Comparison of ENCODE assay signal across 21 cellular contexts in the genomic region with DNA sequence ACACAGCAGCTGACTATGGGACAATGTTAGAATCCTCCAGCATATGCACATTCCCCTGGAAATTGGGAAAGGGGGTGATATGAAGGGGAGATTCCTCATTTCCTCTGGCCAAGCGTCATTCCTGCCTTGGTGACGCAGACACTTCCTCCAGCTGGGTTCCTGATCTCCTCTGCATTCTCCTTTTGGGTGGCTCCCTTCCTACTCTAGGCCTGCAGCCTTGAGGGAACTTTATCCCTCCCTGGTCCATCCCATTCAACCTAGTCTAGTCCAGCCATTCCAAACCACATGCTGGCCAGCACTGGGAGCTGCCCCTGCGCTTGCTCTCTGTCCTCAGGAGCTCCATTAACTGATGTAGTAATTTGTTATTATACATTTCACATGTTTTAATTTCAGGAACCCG.
"Had no signal": no experiment of that assay in that cellular context is flagged by ENCODE, and none has a peak within 500 bp of the region (broad histone marks: within the 10 kb centered on the region; RNA-seq: fewer than 3 reads in every experiment).

No MANE protein-coding gene starts in this region.

- H3K36me3 ChIP-seq: breast epithelium, colonic mucosa, esophagus muscularis mucosa, ovary, prostate gland, tibial artery, uterus had no signal

- H3K9me3 ChIP-seq: breast epithelium, colonic mucosa, esophagus muscularis mucosa, ovary, prostate gland, tibial artery, uterus had no signal

- DNase-seq: activated B cell treated with CpG ODN at 0.5 μM for 24 hours; activated CD4-positive, alpha-beta memory T cell treated with anti-CD3 and anti-CD28 coated beads for 36 hours; activated CD4-positive, alpha-beta T cell treated with anti-CD3 and anti-CD28 coated beads for 4 hours; activated naive CD4-positive, alpha-beta T cell treated with Interleukin-2 at 50 U/mL for 16 hours; activated naive CD8-positive, alpha-beta T cell treated with anti-CD3 and anti-CD28 coated beads for 36 hours; activated T-cell treated with anti-CD3 and anti-CD28 coated beads, Interleukin-2, amount 50 U/mL, for 48 hours; colonic mucosa; immature natural killer cell; kidney glomerular epithelial cell; naive thymus-derived CD4-positive, alpha-beta T cell; ovary; stimulated activated CD4-positive, alpha-beta T cell treated with anti-CD3 and anti-CD28 coated beads, Interleukin-12 subunit alpha, Interleukin-12 subunit beta, amount 100 ng/mL, for 4 hours; stimulated activated CD4-positive, alpha-beta T cell treated with anti-CD3 and anti-CD28 coated beads, Interleukin-1b, Interleukin-23, amount 100 ng/mL, for 48 hours; stimulated activated naive CD8-positive, alpha-beta T cell treated with anti-CD3 and anti-CD28 coated beads, Interleukin-15, amount 100 ng/mL, for 72 hours; T-helper 17 cell; tibial artery; uterus had no signal

- H3K4me1 ChIP-seq: breast epithelium, colonic mucosa, uterus had no signal

- ATAC-seq: naive thymus-derived CD4-positive, alpha-beta T cell; stimulated activated effector memory CD8-positive, alpha-beta T cell treated with anti-CD3 and anti-CD28 coated beads, Interleukin-12 subunit alpha, Interleukin-12 subunit beta, amount 100 ng/mL, for 72 hours; stimulated activated naive CD8-positive, alpha-beta T cell treated with anti-CD3 and anti-CD28 coated beads, Interleukin-15, amount 100 ng/mL, for 72 hours; T-helper 17 cell had no signal

- H3K27me3 ChIP-seq: breast epithelium, ovary, uterus had no signal

- H3K27ac ChIP-seq: colonic mucosa, esophagus muscularis mucosa, ovary, prostate gland, tibial artery had no signal

- H3K4me3 ChIP-seq: colonic mucosa, ovary, prostate gland, tibial artery, uterus had no signal
